32 cellular contexts compared by ENCODE assay signal in the genomic region with DNA sequence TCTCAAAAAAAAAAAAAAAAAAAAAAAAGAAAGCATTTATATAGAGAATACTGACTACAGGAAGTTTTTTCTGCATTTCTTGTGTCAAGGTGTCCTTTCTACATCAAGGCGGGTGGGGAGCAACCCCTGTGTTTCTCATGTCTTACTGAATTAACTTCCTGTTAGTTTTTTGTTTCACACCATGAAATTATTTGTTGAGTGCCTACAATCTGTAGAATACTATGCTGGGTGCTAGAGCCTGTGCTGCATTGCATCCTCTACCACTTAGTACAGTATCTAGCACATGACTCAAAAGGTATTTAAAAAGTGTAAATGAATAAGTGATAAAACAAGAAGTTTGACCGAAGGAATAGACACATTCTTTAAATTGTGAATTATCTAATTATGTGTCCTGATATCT.
"Had no signal": no experiment of that assay in that cellular context is flagged by ENCODE, and none has a peak within 500 bp of the region (broad histone marks: within the 10 kb centered on the region; RNA-seq: fewer than 3 reads in every experiment).

No MANE protein-coding gene starts in this region.

- H3K4me1 ChIP-seq: adrenal gland, body of pancreas, breast epithelium had no signal

- H3K9me3 ChIP-seq: adrenal gland, body of pancreas, breast epithelium had no signal

- H3K27ac ChIP-seq: adrenal gland, body of pancreas, brain microvascular endothelial cell, breast epithelium, VCaP had no signal

- ATAC-seq: activated CD8-positive, alpha-beta T cell treated with anti-CD3 and anti-CD28 coated beads for 36 hours; activated naive CD4-positive, alpha-beta T cell treated with anti-CD3 and anti-CD28 coated beads, Interleukin-2, amount 50 U/mL, for 72 hours; activated T-cell treated with anti-CD3 and anti-CD28 coated beads, Interleukin-2, amount 50 U/mL, for 4 hours; activated T-cell treated with anti-CD3 and anti-CD28 coated beads, Interleukin-2, amount 50 U/mL, for 72 hours; activated T-helper 17 cell treated with anti-CD3 and anti-CD28 coated beads, Interleukin-2, amount 50 U/mL, for 72 hours; body of pancreas had no signal

- FAIRE-seq: astrocyte had no signal

- DNase-seq: activated B cell treated with CpG ODN at 0.5 μM for 24 hours; activated CD4-positive, alpha-beta memory T cell treated with anti-CD3 and anti-CD28 coated beads for 36 hours; activated CD4-positive, alpha-beta T cell treated with anti-CD3 and anti-CD28 coated beads for 4 hours; activated CD4-positive, alpha-beta T cell treated with anti-CD3 and anti-CD28 coated beads, Interleukin-2, amount 10 ng/mL, durations not matched to agents 24 days and 14 days; activated CD4-positive, alpha-beta T cell treated with anti-CD3 and anti-CD28 coated beads, Interleukin-2, amount 50 U/mL, for 1 hour; activated CD4-positive, alpha-beta T cell treated with anti-CD3 and anti-CD28 coated beads, Interleukin-2, amount 50 U/mL, for 4 hours; activated CD4-positive, CD25-positive, alpha-beta regulatory T cell treated with anti-CD3 and anti-CD28 coated beads, Interleukin-2, amount 50 U/mL, for 72 hours; activated CD8-positive, alpha-beta memory T cell treated with anti-CD3 and anti-CD28 coated beads, Interleukin-2, amount 50 U/mL, for 4 hours; activated CD8-positive, alpha-beta T cell treated with anti-CD3 and anti-CD28 coated beads for 36 hours; activated effector memory CD4-positive, alpha-beta T cell treated with anti-CD3 and anti-CD28 coated beads, Interleukin-2, amount 50 U/mL, for 16 hours; activated gamma-delta T cell treated with Interleukin-2 at 50 U/mL for 16 hours; activated naive CD4-positive, alpha-beta T cell; activated naive CD4-positive, alpha-beta T cell treated with anti-CD3 and anti-CD28 coated beads for 36 hours; activated naive CD4-positive, alpha-beta T cell treated with anti-CD3 and anti-CD28 coated beads, Interleukin-2, amount 50 U/mL, for 16 hours; activated naive CD8-positive, alpha-beta T cell treated with anti-CD3 and anti-CD28 coated beads for 36 hours; activated T-cell treated with anti-CD3 and anti-CD28 coated beads for 4 hours; activated T-cell treated with anti-CD3 and anti-CD28 coated beads, Interleukin-2, amount 50 U/mL, for 1 hour; activated T-cell treated with anti-CD3 and anti-CD28 coated beads, Interleukin-2, amount 50 U/mL, for 4 hours; activated T-cell treated with anti-CD3 and anti-CD28 coated beads, Interleukin-2, amount 50 U/mL, for 72 hours; adrenal gland; amniotic stem cell; aorta; body of pancreas; brain microvascular endothelial cell; central memory CD4-positive, alpha-beta T cell; T-helper 2 cell; T-helper 9 cell had no signal

- H3K36me3 ChIP-seq: adrenal gland, brain microvascular endothelial cell, breast epithelium had no signal

- H3K27me3 ChIP-seq: adrenal gland, body of pancreas, brain microvascular endothelial cell, breast epithelium had no signal

- H3K4me3 ChIP-seq: adrenal gland, body of pancreas, breast epithelium had no signal
